14 cellular contexts compared by ENCODE assay signal in genomic region chr16:84791088-84791487, GRCh38. TPM values are rescaled to one million over a fixed set of nuclear protein-coding genes. Genes with fewer than 3 reads are reported as not detected.
DNase-seq lines count a peak whose midpoint lies in the region; ATAC-seq and TF ChIP-seq lines count a peak whose summit lies in the region.
"Had no signal": no experiment of that assay in that cellular context is flagged by ENCODE, and none has a peak within 500 bp of the region (broad histone marks: within the 10 kb centered on the region; RNA-seq: fewer than 3 reads in every experiment).

No MANE protein-coding gene starts in this region.

- CTCF ChIA-PET in IMR-90 (lab: Yijun Ruan, JAX): no interaction called here

- no peaks in the 10 kb centered on the region for H3K9me2 ChIP-seq in GM23248 (ENCODE audit: insufficient read depth)

- H3K18ac ChIP-seq in IMR-90 (ENCODE audit: low read depth, low read length): no peak overlapping the region

- no peak overlapping the region for H3K4me3 ChIP-seq in AG09309 (ENCODE audit: control insufficient read depth, low read depth, low read length)
- H3K4me3 ChIP-seq in IMR-90 (ENCODE audit: insufficient read depth, low read depth, low read length): no peak overlapping the region
- H3K4me3 ChIP-seq in GM23248: no peak overlapping the region

- H4K91ac ChIP-seq in IMR-90 (ENCODE audit: insufficient read depth, low read depth, low read length): no peak overlapping the region

- H2BK20ac ChIP-seq in IMR-90 (ENCODE audit: low read depth, low read length): no peak overlapping the region

- no peak overlapping the region for H3K27ac ChIP-seq in IMR-90 (ENCODE audit: insufficient read depth, low read length)
- H3K27ac ChIP-seq in GM23248: no peak overlapping the region

- H3K4me3 Mint-ChIP-seq in osteocyte (ENCODE audit: unreplicated experiment): no peak overlapping the region
- H3K4me3 Mint-ChIP-seq in stimulated activated effector memory CD8-positive, alpha-beta T cell treated with anti-CD3 and anti-CD28 coated beads, Interleukin-12 subunit alpha, Interleukin-12 subunit beta, amount 100 ng/mL, for 72 hours: no peak overlapping the region
- H3K4me3 Mint-ChIP-seq: CD4-positive, CD25-positive, alpha-beta regulatory T cell had no signal

- no peak overlapping the region for H3K4me2 ChIP-seq in IMR-90 (ENCODE audit: low read depth, low read length)
- H3K4me2 ChIP-seq in GM23248 (ENCODE audit: unreplicated experiment): no peak overlapping the region

- no peaks in the 10 kb centered on the region for H3K27me3 Mint-ChIP-seq in osteocyte (ENCODE audit: unreplicated experiment)
- H3K27me3 Mint-ChIP-seq: CD4-positive, CD25-positive, alpha-beta regulatory T cell had no signal

- no peak overlapping the region for H3K56ac ChIP-seq in IMR-90 (ENCODE audit: extremely low read depth, insufficient read depth, low read length)

- DNase-seq in AG09309 (ENCODE audit: low read depth): peak; percentile 72
- peak; percentile 28 for DNase-seq in IMR-90
- peak; percentile 98 for DNase-seq in fibroblast of peridontal ligament (ENCODE audit: extremely low read depth)
- DNase-seq in osteocyte (ENCODE audit: extremely low spot score, unreplicated experiment): no peak
- DNase-seq in NCI-H146 (lab: John Stamatoyannopoulos, UW): no peak
- DNase-seq in GM23248: no peak
- DNase-seq in stimulated activated effector memory CD8-positive, alpha-beta T cell treated with anti-CD3 and anti-CD28 coated beads, Interleukin-12 subunit alpha, Interleukin-12 subunit beta, amount 100 ng/mL, for 72 hours (ENCODE audit: low spot score in 2 of 2): no peak
- DNase-seq: Calu3; CD4-positive, CD25-positive, alpha-beta regulatory T cell; Kasumi-1; NCI-H1105 treated with DMSO at 0.1 percent for 48 hours; NCI-H1930; NCI-H2227 treated with DMSO at 0.1 percent for 48 hours had no signal

- in situ Hi-C loops in IMR-90 (cut with MboI; ENCODE audit: low sequenced_read_pairs) (no loop called here), GM23248 (cut with MboI) (no loop called here)

- H3K4me1 Mint-ChIP-seq in osteocyte (ENCODE audit: unreplicated experiment): peaks cover 38% of the 10 kb centered on the region
- H3K4me1 Mint-ChIP-seq in stimulated activated effector memory CD8-positive, alpha-beta T cell treated with anti-CD3 and anti-CD28 coated beads, Interleukin-12 subunit alpha, Interleukin-12 subunit beta, amount 100 ng/mL, for 72 hours: no peaks in the 10 kb centered on the region

- H3K36me3 ChIP-seq in IMR-90 (ENCODE audit: control insufficient read depth, insufficient read depth, low read length) (no peaks in the 10 kb centered on the region), GM23248 (ENCODE audit: low read depth) (no peaks in the 10 kb centered on the region)

- no peaks in the 10 kb centered on the region for H3K9me3 ChIP-seq in IMR-90 (ENCODE audit: control insufficient read depth, insufficient read depth, low read length)
- H3K9me3 ChIP-seq in GM23248 (ENCODE audit: low read depth): no peaks in the 10 kb centered on the region

- H4K8ac ChIP-seq in IMR-90 (ENCODE audit: low read depth in 2 of 2, low read length in 2 of 2): no peak overlapping the region

- H2AK5ac ChIP-seq in IMR-90 (ENCODE audit: low read depth, low read length): no peak overlapping the region

- TF ChIP-seq POLR2A in IMR-90 (IDR thresholded peaks at IDR 0.05; ENCODE audit: low read depth, low read length): no peak

- H3K23ac ChIP-seq in IMR-90 (ENCODE audit: low read depth, low read length): no peak overlapping the region

- no peaks in the 10 kb centered on the region for H3K36me3 Mint-ChIP-seq in osteocyte (ENCODE audit: unreplicated experiment)
- H3K36me3 Mint-ChIP-seq in stimulated activated effector memory CD8-positive, alpha-beta T cell treated with anti-CD3 and anti-CD28 coated beads, Interleukin-12 subunit alpha, Interleukin-12 subunit beta, amount 100 ng/mL, for 72 hours: peaks cover 2% of the 10 kb centered on the region

- dilution Hi-C loops in IMR-90 (cut with HindIII; ENCODE audit: low sequenced_read_pairs, unreplicated experiment): no loop called here

- no peak overlapping the region for H3K14ac ChIP-seq in IMR-90 (replicated peaks; ENCODE audit: low read depth, low read length)

- peaks cover 21% of the 10 kb centered on the region for H3K4me1 ChIP-seq in IMR-90 (ENCODE audit: control insufficient read depth, insufficient read depth, low read length)
- peaks cover 22% of the 10 kb centered on the region for H3K4me1 ChIP-seq in GM23248 (ENCODE audit: insufficient read depth)

- ATAC-seq in IMR-90 (ENCODE audit: low read depth) (no peak), HG03457 (IDR thresholded peaks at IDR 0.05; ENCODE audit: unreplicated experiment) (no peak)
- ATAC-seq in stimulated activated effector memory CD8-positive, alpha-beta T cell treated with anti-CD3 and anti-CD28 coated beads, Interleukin-12 subunit alpha, Interleukin-12 subunit beta, amount 100 ng/mL, for 72 hours: no peak

- POLR2A ChIA-PET in IMR-90 (lab: Charles Lee; ENCODE audit: unreplicated experiment): no interaction called here

- H2AK9ac ChIP-seq in IMR-90 (replicated peaks; ENCODE audit: low read depth, low read length, poor library complexity): no peak overlapping the region

- intact Hi-C loops in IMR-90 (cut with micrococcal nuclease): no loop called here

- H3K9ac ChIP-seq in IMR-90 (ENCODE audit: low read depth, low read length) (no peak overlapping the region), GM23248 (no peak overlapping the region)

- H3K27ac Mint-ChIP-seq in osteocyte (ENCODE audit: unreplicated experiment): peak overlapping the region; percentile 37
- no peak overlapping the region for H3K27ac Mint-ChIP-seq in stimulated activated effector memory CD8-positive, alpha-beta T cell treated with anti-CD3 and anti-CD28 coated beads, Interleukin-12 subunit alpha, Interleukin-12 subunit beta, amount 100 ng/mL, for 72 hours
- H3K27ac Mint-ChIP-seq: CD4-positive, CD25-positive, alpha-beta regulatory T cell had no signal

- H3F3A ChIP-seq in GM23248 (ENCODE audit: insufficient read depth): peaks cover 27% of the 10 kb centered on the region

- no peaks in the 10 kb centered on the region for H3K27me3 ChIP-seq in IMR-90 (ENCODE audit: control insufficient read depth, insufficient read depth, low read length)
- H3K27me3 ChIP-seq in GM23248 (replicated peaks; ENCODE audit: insufficient read depth): no peaks in the 10 kb centered on the region

- H2BK5ac ChIP-seq in IMR-90 (ENCODE audit: low read depth, low read length, poor library complexity, severe bottlenecking): no peak overlapping the region

- H4K5ac ChIP-seq in IMR-90 (ENCODE audit: low read depth, low read length): no peak overlapping the region

- no peaks in the 10 kb centered on the region for H3K9me3 Mint-ChIP-seq in osteocyte (ENCODE audit: unreplicated experiment)
- H3K9me3 Mint-ChIP-seq in stimulated activated effector memory CD8-positive, alpha-beta T cell treated with anti-CD3 and anti-CD28 coated beads, Interleukin-12 subunit alpha, Interleukin-12 subunit beta, amount 100 ng/mL, for 72 hours: no peaks in the 10 kb centered on the region
- H3K9me3 Mint-ChIP-seq: CD4-positive, CD25-positive, alpha-beta regulatory T cell had no signal

- WGBS in IMR-90 (ENCODE audit: extremely low coverage in 2 of 2, insufficient read length in 1 of 2), 2 experiments: 100% methylated on average over 1 of the region's 12 CpGs; no CpG with 5 or more reads in 1 of the 2 experiments
- 97 to 98% methylated on average over 12 of the region's 12 CpGs for WGBS in GM23248 (ENCODE audit: low coverage in 1 of 2, low lambda C conversion rate in 2 of 2, missing lambda C conversion rate in 2 of 2), 2 experiments

- no peaks in the 10 kb centered on the region for H3K79me2 ChIP-seq in GM23248 (ENCODE audit: insufficient read depth)

- H3K79me1 ChIP-seq in IMR-90 (ENCODE audit: low read depth in 1 of 2, low read length in 2 of 2): no peaks in the 10 kb centered on the region

- no peak overlapping the region for H3K4ac ChIP-seq in IMR-90 (ENCODE audit: low read depth, low read length)

- BruUV-seq in IMR-90 (replicated peaks; lab: Mats Ljungman, UMichigan): no TSS peak

- TF ChIP-seq CTCF in AG09309 (IDR thresholded peaks at IDR 0.05; ENCODE audit: control insufficient read depth, insufficient read depth, low read depth, low read length, missing control alignments): no peak
- TF ChIP-seq CTCF in IMR-90 (conservative IDR thresholded peaks at IDR 0.05; ENCODE audit: low read depth, low read length): no peak
- no peak for TF ChIP-seq CTCF in osteocyte (IDR thresholded peaks at IDR 0.05)

- H4K20me1 ChIP-seq in IMR-90 (ENCODE audit: insufficient read depth, low read length): no peaks in the 10 kb centered on the region
- H4K20me1 ChIP-seq in GM23248 (ENCODE audit: insufficient read depth): no peaks in the 10 kb centered on the region

- H3K9me1 ChIP-seq in IMR-90 (ENCODE audit: insufficient read depth, low read length): peaks cover 14% of the 10 kb centered on the region

- no peak for TF ChIP-seq RAD21 in IMR-90 (IDR thresholded peaks at IDR 0.05; ENCODE audit: low read length)

- H2AFZ ChIP-seq in IMR-90 (replicated peaks; ENCODE audit: low read length, poor library complexity) (no peak overlapping the region), GM23248 (no peak overlapping the region)

- no peak overlapping the region for H2BK15ac ChIP-seq in IMR-90 (ENCODE audit: low read depth, low read length)

- no peak overlapping the region for H2BK120ac ChIP-seq in IMR-90 (ENCODE audit: low read depth, low read length)

TF ChIP-seq in IMR-90, 13 proteins besides CTCF, POLR2A, EP300 and RAD21 (continues in another document):
- TF ChIP-seq ELK1 (IDR thresholded peaks at IDR 0.05; ENCODE audit: borderline replicate concordance, low read depth, low read length): no peak
- TF ChIP-seq RCOR1 (IDR thresholded peaks at IDR 0.05; ENCODE audit: insufficient replicate concordance, low read length): no peak

RNA-seq across cellular contexts. Expression of gene CRISPLD2, which starts 28.7 kb away (rescaled TPM):
- total RNA-seq in IMR-90 (2012; rRNA removed) (35.0 and 37.5 TPM in 2 replicates), osteocyte (3.3 and 3.5 TPM in 2 replicates)
- polyA plus RNA-seq in IMR-90 (2012; rRNA removed) (21.3 and 23.1 TPM in 2 replicates), GM23248 (2016; fragmentation: Nextera tagmentation; extraction: Ambion mirVana) (21.5 and 22.6 TPM in 2 replicates)
- polyA plus RNA-seq in IMR-90 (2012; cell fraction: cytosol; rRNA removed): 17.6 and 30.1 TPM in 2 replicates
- 26.7 and 30.7 TPM in 2 replicates for polyA plus RNA-seq in IMR-90 (2012; cell fraction: nucleus; rRNA removed; ENCODE audit: low replicate concordance)
- total RNA-seq in GM23248 (2014; rRNA removed; shearing (Covaris generic)): 36.2 and 36.3 TPM in 2 replicates

Comparison
In these comparisons a context has a peak if more than half of its experiments do, and no peak if none do; other contexts are left out.
1. DNase-seq: peak in AG09309 (single experiment), IMR-90 (single experiment) and fibroblast of peridontal ligament (single experiment); none in osteocyte (single experiment), NCI-H146 (single experiment), GM23248 (single experiment) and stimulated activated effector memory CD8-positive, alpha-beta T cell treated with anti-CD3 and anti-CD28 coated beads, Interleukin-12 subunit alpha, Interleukin-12 subunit beta, amount 100 ng/mL, for 72 hours (0 of 2).